In genomic region chr1:206463911-206464310, GRCh38 we compare ENCODE assay signal across 15 cellular contexts. TPM values are rescaled to one million over a fixed set of nuclear protein-coding genes. Genes with fewer than 3 reads are reported as not detected.
A peak's percentile ranks its signal among the peaks of the same experiment; 100 is the strongest.
DNase-seq lines count a peak whose midpoint lies in the region; ATAC-seq and TF ChIP-seq lines count a peak whose summit lies in the region.
"Had no signal": no experiment of that assay in that cellular context is flagged by ENCODE, and none has a peak within 500 bp of the region (broad histone marks: within the 10 kb centered on the region; RNA-seq: fewer than 3 reads in every experiment).

No MANE protein-coding gene starts in this region.

- H3K27me3 ChIP-seq in right lobe of liver (no peaks in the 10 kb centered on the region), Karpas-422 (ENCODE audit: low read length) (no peaks in the 10 kb centered on the region)
- H3K27me3 ChIP-seq: BLaER1 had no signal

- H3K27ac ChIP-seq in right lobe of liver (no peak overlapping the region), Karpas-422 (ENCODE audit: low read length) (no peak overlapping the region)
- H3K27ac ChIP-seq: 22Rv1, BLaER1 had no signal

- H3K79me2 ChIP-seq in Karpas-422 (ENCODE audit: low read length), result no peaks in the 10 kb centered on the region

- in situ Hi-C loops in G401 (cut with HindIII; ENCODE audit: low sequenced_read_pairs), result no loop called here

- peak overlapping the region; percentile 57 for H3K27ac Mint-ChIP-seq in activated CD4-positive, alpha-beta T cell treated with anti-CD3 and anti-CD28 coated beads for 36 hours
- H3K27ac Mint-ChIP-seq in brain, result peak overlapping the region in 3 of 5 experiments; percentile 87 to 96 (median 92)
- peak overlapping the region in 7 of 10 donors; percentile 75 to 95 (median 79) for H3K27ac Mint-ChIP-seq in naive thymus-derived CD8-positive, alpha-beta T cell

- no peak for DNase-seq in activated CD4-positive, alpha-beta T cell treated with anti-CD3 and anti-CD28 coated beads for 36 hours
- no peak for DNase-seq in activated CD4-positive, alpha-beta T cell treated with anti-CD3 and anti-CD28 coated beads for 48 hours
- DNase-seq in G401 (ENCODE audit: low spot score) (peak; percentile 78), right lobe of liver (no peak), Karpas-422 (no peak), mucosa of descending colon (no peak)
- no peak for DNase-seq in naive thymus-derived CD8-positive, alpha-beta T cell
- DNase-seq: DMS153, H9, NCI-H1105 treated with DMSO at 0.1 percent for 48 hours, NCI-H187 had no signal

- no peak for TF ChIP-seq POLR2A in right lobe of liver (IDR thresholded peaks at IDR 0.05)

- no peaks in the 10 kb centered on the region for H3K27me3 Mint-ChIP-seq in activated CD4-positive, alpha-beta T cell treated with anti-CD3 and anti-CD28 coated beads for 36 hours
- no peaks in the 10 kb centered on the region for H3K27me3 Mint-ChIP-seq in brain
- no peaks in the 10 kb centered on the region for H3K27me3 Mint-ChIP-seq in naive thymus-derived CD8-positive, alpha-beta T cell

- no peaks in the 10 kb centered on the region for H3K4me1 ChIP-seq in right lobe of liver
- H3K4me1 ChIP-seq in Karpas-422 (ENCODE audit: low read length), result peaks cover 59% of the 10 kb centered on the region
- peaks cover 3% of the 10 kb centered on the region for H3K4me1 ChIP-seq in mucosa of descending colon (ENCODE audit: low read depth)

- H2AFZ ChIP-seq in Karpas-422 (ENCODE audit: low read length), result no peak overlapping the region

- H3K4me3 Mint-ChIP-seq in activated CD4-positive, alpha-beta T cell treated with anti-CD3 and anti-CD28 coated beads for 36 hours, result no peak overlapping the region
- no peak overlapping the region for H3K4me3 Mint-ChIP-seq in brain
- H3K4me3 Mint-ChIP-seq in naive thymus-derived CD8-positive, alpha-beta T cell, result no peak overlapping the region
- H3K4me3 Mint-ChIP-seq: H9 had no signal

- H3K9me3 Mint-ChIP-seq in activated CD4-positive, alpha-beta T cell treated with anti-CD3 and anti-CD28 coated beads for 36 hours (ENCODE audit: low read depth), result no peaks in the 10 kb centered on the region
- no peaks in the 10 kb centered on the region for H3K9me3 Mint-ChIP-seq in brain
- H3K9me3 Mint-ChIP-seq in naive thymus-derived CD8-positive, alpha-beta T cell, result no peaks in the 10 kb centered on the region
- H3K9me3 Mint-ChIP-seq: H9 had no signal

- H3K9me3 ChIP-seq in right lobe of liver (no peaks in the 10 kb centered on the region), Karpas-422 (ENCODE audit: low read length) (no peaks in the 10 kb centered on the region), mucosa of descending colon (no peaks in the 10 kb centered on the region)
- H3K9me3 ChIP-seq: BLaER1 had no signal

- no peaks in the 10 kb centered on the region for H4K20me1 ChIP-seq in Karpas-422 (ENCODE audit: insufficient read depth, low read depth, low read length)
- H4K20me1 ChIP-seq: BLaER1 had no signal

- POLR2A ChIA-PET in activated CD4-positive, alpha-beta T cell treated with anti-CD3 and anti-CD28 coated beads for 36 hours (lab: Charles Lee), result no interaction called here
- POLR2A ChIA-PET in naive thymus-derived CD8-positive, alpha-beta T cell (lab: Charles Lee), result no interaction called here

- H3K4me3 ChIP-seq in right lobe of liver (no peak overlapping the region), Karpas-422 (ENCODE audit: low read length) (no peak overlapping the region), mucosa of descending colon (no peak overlapping the region)
- H3K4me3 ChIP-seq: BLaER1 had no signal

- CTCF ChIA-PET in activated CD4-positive, alpha-beta T cell treated with anti-CD3 and anti-CD28 coated beads for 36 hours (lab: Charles Lee), result interaction anchor here (0.7 to 6.3 kb wide), 5 partner anchors 8 to 401 kb away, joined by 3 to 55 read pairs (median 4); partner anchors contain the start of gene IL20

- WGBS in right lobe of liver (ENCODE audit: insufficient coverage, low coverage, low lambda C conversion rate, missing lambda C conversion rate), result 86% methylated on average over 6 of the region's 8 CpGs

- H3K36me3 ChIP-seq in right lobe of liver, result peaks cover 0 to 1% (median 0%) of the 10 kb centered on the region in 4 donors
- H3K36me3 ChIP-seq in Karpas-422 (ENCODE audit: insufficient read depth, low read length), result peaks cover 22% of the 10 kb centered on the region; the same call in 1 of the 2 replicates
- H3K36me3 ChIP-seq in mucosa of descending colon (ENCODE audit: low read depth), result no peaks in the 10 kb centered on the region

- ATAC-seq in activated CD4-positive, alpha-beta T cell treated with anti-CD3 and anti-CD28 coated beads for 36 hours, result no peak
- ATAC-seq in naive thymus-derived CD8-positive, alpha-beta T cell, result no peak
- ATAC-seq in right lobe of liver (no peak), mucosa of descending colon (no peak)
- ATAC-seq: HepG2 had no signal

- H3K36me3 Mint-ChIP-seq in activated CD4-positive, alpha-beta T cell treated with anti-CD3 and anti-CD28 coated beads for 36 hours (ENCODE audit: low read depth), result no peaks in the 10 kb centered on the region
- H3K36me3 Mint-ChIP-seq in brain, result peaks cover 26% of the 10 kb centered on the region
- no peaks in the 10 kb centered on the region for H3K36me3 Mint-ChIP-seq in naive thymus-derived CD8-positive, alpha-beta T cell

- no peak overlapping the region for H3K9ac ChIP-seq in Karpas-422 (ENCODE audit: low read length)
- H3K9ac ChIP-seq: BLaER1 had no signal

- TF ChIP-seq CTCF in brain (conservative IDR thresholded peaks at IDR 0.05) (no peak), right lobe of liver (IDR thresholded peaks at IDR 0.05) (no peak), mucosa of descending colon (IDR thresholded peaks at IDR 0.05) (no peak)

- intact Hi-C loops in activated CD4-positive, alpha-beta T cell treated with anti-CD3 and anti-CD28 coated beads for 36 hours (cut with DNase I, micrococcal nuclease), result loop anchor here in 1 of 2 experiments (1.0 kb wide), 1 partner anchor 15 kb away; no protein-coding TSS in a partner anchor
- intact Hi-C loops in right lobe of liver (cut with DNase I) (no loop called here), mucosa of descending colon (cut with DNase I, micrococcal nuclease) (no loop called here)

- peaks cover 68% of the 10 kb centered on the region for H3K4me1 Mint-ChIP-seq in activated CD4-positive, alpha-beta T cell treated with anti-CD3 and anti-CD28 coated beads for 36 hours
- peaks cover 49% of the 10 kb centered on the region for H3K4me1 Mint-ChIP-seq in brain
- peaks cover 35 to 61% (median 57%) of the 10 kb centered on the region in 4 donors for H3K4me1 Mint-ChIP-seq in naive thymus-derived CD8-positive, alpha-beta T cell

- H3K9me2 ChIP-seq in Karpas-422 (replicated peaks; ENCODE audit: insufficient read depth, low read length), result no peaks in the 10 kb centered on the region

- no peak overlapping the region for H3K4me2 ChIP-seq in Karpas-422 (ENCODE audit: low read depth, low read length, poor library complexity, severe bottlenecking)

RNA-seq across cellular contexts. Expression of gene IKBKE, which starts 6.4 kb away (rescaled TPM):
- 10 to 100 TPM; 15.3 to 17.2 TPM for total RNA-seq in activated CD4-positive, alpha-beta T cell treated with anti-CD3 and anti-CD28 coated beads for 36 hours
- total RNA-seq in G401 (2014; rRNA removed; shearing (Covaris generic)), result 12.7 and 27.8 TPM in 2 replicates
- polyA plus RNA-seq in brain (ENCODE audit: insufficient read depth, low read depth, low replicate concordance), result 0.59 TPM
- total RNA-seq in naive thymus-derived CD8-positive, alpha-beta T cell, result 10 to 100 TPM; 82.9 to 87.3 TPM
- polyA plus RNA-seq in naive thymus-derived CD8-positive, alpha-beta T cell, result 10 to 100 TPM; 40.5 to 57.0 (median 55.5) TPM
- total RNA-seq in right lobe of liver (1 to 10 TPM in 5 of 6 experiments, under 1 TPM in 1; 0.86 to 2.7 (median 1.9) TPM), mucosa of descending colon (10 to 100 TPM in 2 of 3 donors, 1 to 10 TPM in 1; 9.7 to 24.7 (median 16.4) TPM)
- 36.0 and 45.4 TPM in 2 replicates for total RNA-seq in Karpas-422 (2014; rRNA removed; shearing (Covaris generic); ENCODE audit: low replicate concordance)

RNA-seq across cellular contexts. Expression of gene RASSF5, which starts 43.4 kb away (rescaled TPM):
- 100 to 1,000 TPM; 223 to 239 TPM for total RNA-seq in activated CD4-positive, alpha-beta T cell treated with anti-CD3 and anti-CD28 coated beads for 36 hours
- total RNA-seq in G401 (2014; rRNA removed; shearing (Covaris generic)), result 0.68 TPM in 1 of 2 replicates, not detected in the other
- 3.4 TPM for polyA plus RNA-seq in brain (ENCODE audit: insufficient read depth, low read depth, low replicate concordance)
- 100 to 1,000 TPM; 224 to 229 TPM for total RNA-seq in naive thymus-derived CD8-positive, alpha-beta T cell
- polyA plus RNA-seq in naive thymus-derived CD8-positive, alpha-beta T cell, result 100 to 1,000 TPM; 233 to 358 (median 291) TPM
- 10 to 100 TPM in 5 of 6 experiments, 1 to 10 TPM in 1; 8.1 to 18.8 (median 12.6) TPM for total RNA-seq in right lobe of liver
- 27.2 and 29.5 TPM in 2 replicates for total RNA-seq in Karpas-422 (2014; rRNA removed; shearing (Covaris generic); ENCODE audit: low replicate concordance)
- total RNA-seq in mucosa of descending colon, result 1 to 10 TPM; 5.3 to 7.6 (median 5.8) TPM
